ENCODE assay signal across 1 cellular context in the genomic region with DNA sequence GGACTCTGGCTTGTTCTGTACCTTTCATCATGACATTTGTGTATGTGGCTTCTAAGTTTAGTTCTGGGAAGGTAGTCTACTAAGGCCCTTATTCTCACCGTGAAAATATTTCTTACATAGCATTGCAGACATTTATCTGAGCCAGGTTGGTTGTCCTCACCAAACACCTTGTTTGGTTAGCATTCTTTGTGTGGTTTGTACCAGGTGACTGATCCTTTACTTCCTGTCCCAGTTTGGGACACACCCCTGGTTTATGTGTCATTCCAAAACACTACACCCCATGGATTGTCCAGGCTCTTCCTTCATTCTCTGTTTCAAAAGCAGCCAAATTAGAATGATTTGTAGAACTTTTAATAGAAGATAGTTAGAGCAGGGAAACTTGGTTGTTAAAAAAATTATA.
TF ChIP-seq lines count a peak whose summit lies in the region.

No MANE protein-coding gene starts in this region.

TF ChIP-seq in endothelial cell of umbilical vein, 7 proteins besides CTCF, POLR2A, EP300 and RAD21:
- TF ChIP-seq FOS (IDR thresholded peaks at IDR 0.05; ENCODE audit: borderline replicate concordance, insufficient read depth, low read length) (no peak), MAX (IDR thresholded peaks at IDR 0.05; ENCODE audit: insufficient read depth, insufficient read length) (no peak), GATA2 (IDR thresholded peaks at IDR 0.05; ENCODE audit: insufficient read depth, insufficient read length, low read depth, low read length) (no peak), MYC (IDR thresholded peaks at IDR 0.05; ENCODE audit: low read depth, low read length) (no peak), POLR2AphosphoS5 (IDR thresholded peaks at IDR 0.05; ENCODE audit: insufficient read depth, low read depth, low read length) (no peak), EZH2 (IDR thresholded peaks at IDR 0.05; ENCODE audit: borderline replicate concordance, low read depth, low read length, severe bottlenecking) (no peak), JUN (IDR thresholded peaks at IDR 0.05; ENCODE audit: borderline replicate concordance, insufficient read depth, insufficient read length, low read depth) (no peak)
